ENCODE assay signal across 8 cellular contexts in genomic region chr7:141014523-141015395, GRCh38. TPM values are rescaled to one million over a fixed set of nuclear protein-coding genes. Genes with fewer than 3 reads are reported as not detected.
DNase-seq lines count a peak whose midpoint lies in the region; ATAC-seq and TF ChIP-seq lines count a peak whose summit lies in the region.

TSS of gene MRPS33 (minus strand) at chr7:141014952. CDS start at chr7:141010633, 4,319 bp downstream.

- H3K27me3 Mint-ChIP-seq in IgD-negative memory B cell, result peaks cover 4% of the 10 kb centered on the region

- peak within 1 kb of the TSS; percentile 99 to 100 (median 100) for H3K27ac Mint-ChIP-seq in IgD-negative memory B cell

- DNase-seq in DMS153 treated with DMSO at 0.1 percent for 48 hours (lab: John Stamatoyannopoulos, UW; ENCODE audit: unreplicated experiment) (peak; percentile 97), OCI-M1 (lab: John Stamatoyannopoulos, UW) (peak; percentile 96), activated T-cell treated with anti-CD3 and anti-CD28 coated beads for 24 hours (ENCODE audit: low read depth) (peak; percentile 93), epithelial cell of esophagus (ENCODE audit: low read depth) (peak; percentile 96)
- DNase-seq in stimulated activated CD8-positive, alpha-beta memory T cell treated with anti-CD3 and anti-CD28 coated beads, Interleukin-4, amount 100 ng/mL, for 1 hour (ENCODE audit: low read depth in 2 of 2, low spot score in 1 of 2), result peak; percentile 81 to 91

- H3K4me1 ChIP-seq in mononuclear cell (ENCODE audit: insufficient read depth, low read length), result peaks cover 8% of the 10 kb centered on the region

- peaks cover 20% of the 10 kb centered on the region for H3K27me3 ChIP-seq in mononuclear cell (ENCODE audit: insufficient read depth, low read length)

- no peaks in the 10 kb centered on the region for H3K9me3 ChIP-seq in mononuclear cell (ENCODE audit: low read depth, low read length)

- ATAC-seq in GM21529 (IDR thresholded peaks at IDR 0.05; ENCODE audit: unreplicated experiment), result peak; percentile 98

- H3K4me1 Mint-ChIP-seq in IgD-negative memory B cell, result peaks cover 11 to 16% (median 15%) of the 10 kb centered on the region in 3 donors

- peaks cover 2 to 4% (median 2%) of the 10 kb centered on the region in 3 donors for H3K9me3 Mint-ChIP-seq in IgD-negative memory B cell

- H3K36me3 Mint-ChIP-seq in IgD-negative memory B cell, result peaks cover 3% of the 10 kb centered on the region

- peak; percentile 73 for TF ChIP-seq CTCF in epithelial cell of esophagus (IDR thresholded peaks at IDR 0.05; ENCODE audit: insufficient read depth, low read depth, low read length, missing control alignments)

- H3K4me3 Mint-ChIP-seq in IgD-negative memory B cell, result peak within 1 kb of the TSS; percentile 97 to 100 (median 98)

- peak within 1 kb of the TSS; percentile 89 for H3K4me3 ChIP-seq in epithelial cell of esophagus (ENCODE audit: low read length)
- H3K4me3 ChIP-seq in mononuclear cell (ENCODE audit: low read length), result peak within 1 kb of the TSS; percentile 47

RNA-seq across cellular contexts. Expression of gene MRPS33, which starts in this region (rescaled TPM):
- 59.7 TPM for polyA plus RNA-seq in IgD-negative memory B cell
- 11.9 TPM for total RNA-seq in mononuclear cell

Comparison
In these comparisons a context has a peak if more than half of its experiments do, and no peak if none do; other contexts are left out.
1. Peak in every context shown above with its lines: DNase-seq, ATAC-seq and H3K4me3 ChIP-seq.